8 cellular contexts compared by ENCODE assay signal in genomic region chr1:26826261-26827201, GRCh38. TPM values are rescaled to one million over a fixed set of nuclear protein-coding genes. Genes with fewer than 3 reads are reported as not detected.
DNase-seq lines count a peak whose midpoint lies in the region; ATAC-seq and TF ChIP-seq lines count a peak whose summit lies in the region.

Gene ZDHHC18, plus strand, starts transcription at chr1:26826688. Its CDS starts 117 bp downstream, at chr1:26826805.

- peaks cover 28 to 51% (median 37%) of the 10 kb centered on the region in 3 donors for H3K4me1 Mint-ChIP-seq in naive B cell

- peak within 1 kb of the TSS; percentile 55 for H2AFZ ChIP-seq in fibroblast of lung (ENCODE audit: low read length)

- H3K27ac ChIP-seq in BLaER1 (peak within 1 kb of the TSS; percentile 83), fibroblast of lung (ENCODE audit: insufficient read depth, low read length) (no peak within 1 kb of the TSS)

- ATAC-seq in HG03469 (IDR thresholded peaks at IDR 0.05; ENCODE audit: unreplicated experiment) (peak; percentile 60), naive B cell (ENCODE audit: low read depth in 2 of 2) (peak; percentile 84 to 88)
- peak; percentile 83 for ATAC-seq in stimulated activated naive CD8-positive, alpha-beta T cell treated with anti-CD3 and anti-CD28 coated beads, Interleukin-15, Interleukin-2, amounts not matched to agents 100 U/mL and 50 U/mL, for 24 hours

- peaks cover 0 to 13% (median 13%) of the 10 kb centered on the region in 3 donors for H3K27me3 Mint-ChIP-seq in naive B cell

- H3K36me3 Mint-ChIP-seq in naive B cell = no peaks in the 10 kb centered on the region

- DNase-seq in OCI-M1 (lab: John Stamatoyannopoulos, UW) = peak; percentile 77
- DNase-seq in activated T-helper 1 cell treated with Interleukin-2 at 50 U/mL for 16 hours (ENCODE audit: low read depth) = peak; percentile 69
- peak; percentile 31 to 39 for DNase-seq in fibroblast of lung (ENCODE audit: low read depth in 2 of 2)
- DNase-seq in naive B cell = peak; percentile 70
- DNase-seq in stimulated activated naive CD8-positive, alpha-beta T cell treated with anti-CD3 and anti-CD28 coated beads, Interleukin-15, Interleukin-2, amounts not matched to agents 100 U/mL and 50 U/mL, for 24 hours = peak; percentile 85

- H3K4me1 ChIP-seq in BLaER1 (peaks cover 47% of the 10 kb centered on the region), fibroblast of lung (ENCODE audit: control insufficient read depth, extremely low read depth, insufficient read depth, low read length) (peaks cover 11% of the 10 kb centered on the region)

- H3K4me2 ChIP-seq in BLaER1 = peak within 1 kb of the TSS; percentile 97
- peak within 1 kb of the TSS; percentile 96 for H3K4me2 ChIP-seq in fibroblast of lung (ENCODE audit: extremely low read depth, insufficient read depth, low read length)

- H3K27ac Mint-ChIP-seq in naive B cell = peak within 1 kb of the TSS; percentile 62 to 94 (median 87)

- H3K9ac ChIP-seq in BLaER1 (peak within 1 kb of the TSS; percentile 83), fibroblast of lung (ENCODE audit: insufficient read depth, low read length) (peak within 1 kb of the TSS; percentile 39)

- H3K9me3 ChIP-seq in BLaER1 (no peaks in the 10 kb centered on the region), fibroblast of lung (ENCODE audit: control insufficient read depth, insufficient read depth, low read depth, low read length) (no peaks in the 10 kb centered on the region)

- H3K27me3 ChIP-seq in BLaER1 = no peaks in the 10 kb centered on the region
- H3K27me3 ChIP-seq in fibroblast of lung (ENCODE audit: control insufficient read depth, insufficient read depth, low read length) = no peaks in the 10 kb centered on the region

- peaks cover 40% of the 10 kb centered on the region for H4K20me1 ChIP-seq in BLaER1
- no peaks in the 10 kb centered on the region for H4K20me1 ChIP-seq in fibroblast of lung (ENCODE audit: control insufficient read depth, extremely low read depth, insufficient read depth, low read length)

- H3K4me3 ChIP-seq in BLaER1 = peak within 1 kb of the TSS; percentile 84
- H3K4me3 ChIP-seq in fibroblast of lung (replicated peaks in 1 of 4; ENCODE audit: control extremely low read depth in 1 of 4, insufficient read depth in 1 of 4, low read depth in 3 of 4, low read length in 4 of 4) = peak within 1 kb of the TSS; percentile 30 to 69 (median 56)

- TF ChIP-seq POLR2A in GM19099 (IDR thresholded peaks at IDR 0.05; ENCODE audit: extremely low read depth, insufficient read length, low read depth) = peak; percentile 85

- H3K36me3 ChIP-seq in BLaER1 = peaks cover 24% of the 10 kb centered on the region
- peaks cover 5% of the 10 kb centered on the region for H3K36me3 ChIP-seq in fibroblast of lung (ENCODE audit: control insufficient read depth, insufficient read depth, low read length)

- H3K4me3 Mint-ChIP-seq in naive B cell = peak within 1 kb of the TSS; percentile 85 to 95 (median 92)

- H3K79me2 ChIP-seq in fibroblast of lung (ENCODE audit: control insufficient read depth, insufficient read depth, low read length) = peaks cover 34% of the 10 kb centered on the region

- no peaks in the 10 kb centered on the region for H3K9me3 Mint-ChIP-seq in naive B cell

- TF ChIP-seq CTCF in fibroblast of lung (conservative IDR thresholded peaks at IDR 0.05 in 1 of 2, IDR thresholded peaks at IDR 0.05 in 1 of 2; ENCODE audit: low read depth in 1 of 2, low read length in 2 of 2) = peak; percentile 26 to 33

RNA-seq across cellular contexts. Expression of gene ZDHHC18, which starts in this region (rescaled TPM):
- total RNA-seq in fibroblast of lung = 4.6 and 6.3 TPM in 2 replicates
- 16.9 and 22.3 TPM in 2 replicates for polyA plus RNA-seq in fibroblast of lung
- 14.3 and 18.7 TPM in 2 replicates for polyA plus RNA-seq in fibroblast of lung (2012)
- polyA minus RNA-seq in fibroblast of lung (ENCODE audit: low replicate concordance) = 56.9 and 116 TPM in 2 replicates
- 1 to 10 TPM; 2.2 to 7.9 (median 2.4) TPM for polyA plus RNA-seq in naive B cell (ENCODE audit: low read depth in 6 of 6)

Comparison
In these comparisons a context has a peak if more than half of its experiments do, and no peak if none do; other contexts are left out.
1. DNase-seq: peak in every context shown above with its lines; median percentile 85 in stimulated activated naive CD8-positive, alpha-beta T cell treated with anti-CD3 and anti-CD28 coated beads, Interleukin-15, Interleukin-2, amounts not matched to agents 100 U/mL and 50 U/mL, for 24 hours; 77 in OCI-M1; 70 in naive B cell; 69 in activated T-helper 1 cell treated with Interleukin-2 at 50 U/mL for 16 hours; 35 in fibroblast of lung.